Comparison of ENCODE assay signal across 1 cellular context in the genomic region with DNA sequence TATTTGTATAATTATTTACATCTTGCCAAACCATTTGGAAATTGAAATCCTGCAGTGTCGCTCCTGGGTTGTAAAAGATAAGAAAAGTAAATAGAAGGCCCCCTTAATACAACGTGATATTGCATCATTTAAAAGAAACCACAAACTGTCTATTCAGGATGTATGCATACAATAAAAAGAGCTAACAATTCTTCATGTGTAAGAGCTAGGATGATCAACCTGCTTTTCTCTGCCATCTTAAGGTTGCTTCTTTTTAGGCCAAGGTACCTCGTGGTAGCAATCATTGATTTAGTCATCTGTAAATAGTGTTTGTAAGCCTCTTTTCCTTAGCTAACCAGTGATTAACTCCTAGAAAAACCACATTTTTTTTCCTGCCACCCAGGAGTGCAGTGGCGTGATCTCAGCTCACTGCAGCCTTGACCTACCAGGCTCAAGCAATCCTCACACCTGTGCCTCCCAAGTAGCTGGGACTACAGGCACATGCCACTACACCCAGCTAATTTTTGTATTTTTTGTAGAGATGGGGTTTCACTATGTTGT.
TF ChIP-seq lines count a peak whose summit lies in the region.

No MANE protein-coding gene starts in this region.

TF ChIP-seq in K562, 482 proteins besides CTCF, POLR2A, EP300 and RAD21 (continued from another document and continues in another):
- TF ChIP-seq SIX5 (IDR thresholded peaks at IDR 0.05; ENCODE audit: borderline replicate concordance in 1 of 2, insufficient read depth in 1 of 2, low read depth in 1 of 2, low read length in 2 of 2) = no peak
- TF ChIP-seq HNRNPK (IDR thresholded peaks at IDR 0.05; ENCODE audit: low read depth, low read length, poor library complexity, severe bottlenecking) = no peak
- TF ChIP-seq DMBX1 (CRISPR knock-in tag; IDR thresholded peaks at IDR 0.05; ENCODE audit: borderline replicate concordance) = no peak
- no peak for TF ChIP-seq RFX5 (IDR thresholded peaks at IDR 0.05; ENCODE audit: low read depth, low read length)
- TF ChIP-seq SMARCE1 (IDR thresholded peaks at IDR 0.05) = peak; percentile 64; the same call in 1 of the 2 replicates
- no peak for TF ChIP-seq ZNF57 (CRISPR knock-in tag; IDR thresholded peaks at IDR 0.05)
- TF ChIP-seq ZNF589 (CRISPR knock-in tag; IDR thresholded peaks at IDR 0.05; ENCODE audit: low read depth) = no peak
- no peak for TF ChIP-seq CBX5 (IDR thresholded peaks at IDR 0.05; ENCODE audit: borderline replicate concordance, low read depth)
- TF ChIP-seq RBM22 (IDR thresholded peaks at IDR 0.05; ENCODE audit: low read depth, low read length, poor library complexity, severe bottlenecking) = no peak
- no peak for TF ChIP-seq PURB (CRISPR knock-in tag; IDR thresholded peaks at IDR 0.05; ENCODE audit: low read depth)
- TF ChIP-seq STAT5A (IDR thresholded peaks at IDR 0.05; ENCODE audit: borderline replicate concordance, low read length) = no peak
- no peak for TF ChIP-seq MEF2D (tag; conservative IDR thresholded peaks at IDR 0.05; ENCODE audit: low read depth)
- peak; percentile 31; the same call in 1 of the 2 replicates for TF ChIP-seq JUND (IDR thresholded peaks at IDR 0.05; ENCODE audit: borderline replicate concordance, low read depth, low read length)
- TF ChIP-seq JUND (tag; IDR thresholded peaks at IDR 0.05; ENCODE audit: borderline replicate concordance, low read depth, low read length) = no peak
- TF ChIP-seq, protein P1, sequence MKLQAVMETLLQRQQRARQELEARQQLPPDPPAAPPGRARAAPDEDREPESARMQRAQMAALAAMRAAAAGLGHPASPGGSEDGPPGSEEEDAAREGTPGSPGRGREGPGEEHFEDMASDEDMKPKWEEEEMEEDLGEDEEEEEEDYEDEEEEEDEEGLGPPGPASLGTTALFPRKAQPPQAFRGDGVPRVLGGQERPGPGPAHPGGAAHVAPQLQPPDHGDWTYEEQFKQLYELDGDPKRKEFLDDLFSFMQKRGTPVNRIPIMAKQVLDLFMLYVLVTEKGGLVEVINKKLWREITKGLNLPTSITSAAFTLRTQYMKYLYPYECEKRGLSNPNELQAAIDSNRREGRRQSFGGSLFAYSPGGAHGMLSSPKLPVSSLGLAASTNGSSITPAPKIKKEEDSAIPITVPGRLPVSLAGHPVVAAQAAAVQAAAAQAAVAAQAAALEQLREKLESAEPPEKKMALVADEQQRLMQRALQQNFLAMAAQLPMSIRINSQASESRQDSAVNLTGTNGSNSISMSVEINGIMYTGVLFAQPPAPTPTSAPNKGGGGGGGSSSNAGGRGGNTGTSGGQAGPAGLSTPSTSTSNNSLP (IDR thresholded peaks at IDR 0.05; ENCODE audit: borderline replicate concordance, low read depth, low read length) = 0 out of 2 replicates have a peak, but pooled peaks have one; percentile 18
- TF ChIP-seq MTA2 (IDR thresholded peaks at IDR 0.05; ENCODE audit: low read depth) = no peak
- no peak for TF ChIP-seq FOXJ2 (tag; IDR thresholded peaks at IDR 0.05)
- no peak for TF ChIP-seq SP2 (IDR thresholded peaks at IDR 0.05; ENCODE audit: extremely low read depth, low read depth, low read length, poor library complexity, severe bottlenecking)
- TF ChIP-seq, protein P2, sequence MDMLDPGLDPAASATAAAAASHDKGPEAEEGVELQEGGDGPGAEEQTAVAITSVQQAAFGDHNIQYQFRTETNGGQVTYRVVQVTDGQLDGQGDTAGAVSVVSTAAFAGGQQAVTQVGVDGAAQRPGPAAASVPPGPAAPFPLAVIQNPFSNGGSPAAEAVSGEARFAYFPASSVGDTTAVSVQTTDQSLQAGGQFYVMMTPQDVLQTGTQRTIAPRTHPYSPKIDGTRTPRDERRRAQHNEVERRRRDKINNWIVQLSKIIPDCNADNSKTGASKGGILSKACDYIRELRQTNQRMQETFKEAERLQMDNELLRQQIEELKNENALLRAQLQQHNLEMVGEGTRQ (CRISPR knock-in tag; IDR thresholded peaks at IDR 0.05) = no peak
- TF ChIP-seq, protein P3, sequence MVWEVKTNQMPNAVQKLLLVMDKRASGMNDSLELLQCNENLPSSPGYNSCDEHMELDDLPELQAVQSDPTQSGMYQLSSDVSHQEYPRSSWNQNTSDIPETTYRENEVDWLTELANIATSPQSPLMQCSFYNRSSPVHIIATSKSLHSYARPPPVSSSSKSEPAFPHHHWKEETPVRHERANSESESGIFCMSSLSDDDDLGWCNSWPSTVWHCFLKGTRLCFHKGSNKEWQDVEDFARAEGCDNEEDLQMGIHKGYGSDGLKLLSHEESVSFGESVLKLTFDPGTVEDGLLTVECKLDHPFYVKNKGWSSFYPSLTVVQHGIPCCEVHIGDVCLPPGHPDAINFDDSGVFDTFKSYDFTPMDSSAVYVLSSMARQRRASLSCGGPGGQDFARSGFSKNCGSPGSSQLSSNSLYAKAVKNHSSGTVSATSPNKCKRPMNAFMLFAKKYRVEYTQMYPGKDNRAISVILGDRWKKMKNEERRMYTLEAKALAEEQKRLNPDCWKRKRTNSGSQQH (CRISPR knock-in tag; IDR thresholded peaks at IDR 0.05) = no peak
- TF ChIP-seq, protein P4, sequence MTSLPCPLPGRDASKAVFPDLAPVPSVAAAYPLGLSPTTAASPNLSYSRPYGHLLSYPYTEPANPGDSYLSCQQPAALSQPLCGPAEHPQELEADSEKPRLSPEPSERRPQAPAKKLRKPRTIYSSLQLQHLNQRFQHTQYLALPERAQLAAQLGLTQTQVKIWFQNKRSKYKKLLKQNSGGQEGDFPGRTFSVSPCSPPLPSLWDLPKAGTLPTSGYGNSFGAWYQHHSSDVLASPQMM (CRISPR knock-in tag; IDR thresholded peaks at IDR 0.05) = no peak
- no peak for TF ChIP-seq NUFIP1 (IDR thresholded peaks at IDR 0.05; ENCODE audit: partially characterized antibody)
- TF ChIP-seq, protein P5, sequence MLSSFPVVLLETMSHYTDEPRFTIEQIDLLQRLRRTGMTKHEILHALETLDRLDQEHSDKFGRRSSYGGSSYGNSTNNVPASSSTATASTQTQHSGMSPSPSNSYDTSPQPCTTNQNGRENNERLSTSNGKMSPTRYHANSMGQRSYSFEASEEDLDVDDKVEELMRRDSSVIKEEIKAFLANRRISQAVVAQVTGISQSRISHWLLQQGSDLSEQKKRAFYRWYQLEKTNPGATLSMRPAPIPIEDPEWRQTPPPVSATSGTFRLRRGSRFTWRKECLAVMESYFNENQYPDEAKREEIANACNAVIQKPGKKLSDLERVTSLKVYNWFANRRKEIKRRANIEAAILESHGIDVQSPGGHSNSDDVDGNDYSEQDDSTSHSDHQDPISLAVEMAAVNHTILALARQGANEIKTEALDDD (IDR thresholded peaks at IDR 0.05) = no peak
- TF ChIP-seq CEBPG (CRISPR knock-in tag; IDR thresholded peaks at IDR 0.05) = peak; percentile 49; the same call in 1 of the 2 replicates
- TF ChIP-seq CEBPG (tag; conservative IDR thresholded peaks at IDR 0.05 in 1 of 2, IDR thresholded peaks at IDR 0.05 in 1 of 2) = peak; percentile 77 to 92
- TF ChIP-seq PTBP1 (IDR thresholded peaks at IDR 0.05; ENCODE audit: low read depth, low read length) = no peak
- TF ChIP-seq NR2C1 (IDR thresholded peaks at IDR 0.05) = no peak
- TF ChIP-seq NR2C1 (tag; IDR thresholded peaks at IDR 0.05) = no peak
- TF ChIP-seq, protein P6, sequence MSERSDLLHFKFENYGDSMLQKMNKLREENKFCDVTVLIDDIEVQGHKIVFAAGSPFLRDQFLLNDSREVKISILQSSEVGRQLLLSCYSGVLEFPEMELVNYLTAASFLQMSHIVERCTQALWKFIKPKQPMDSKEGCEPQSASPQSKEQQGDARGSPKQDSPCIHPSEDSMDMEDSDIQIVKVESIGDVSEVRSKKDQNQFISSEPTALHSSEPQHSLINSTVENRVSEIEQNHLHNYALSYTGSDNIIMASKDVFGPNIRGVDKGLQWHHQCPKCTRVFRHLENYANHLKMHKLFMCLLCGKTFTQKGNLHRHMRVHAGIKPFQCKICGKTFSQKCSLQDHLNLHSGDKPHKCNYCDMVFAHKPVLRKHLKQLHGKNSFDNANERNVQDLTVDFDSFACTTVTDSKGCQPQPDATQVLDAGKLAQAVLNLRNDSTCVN (CRISPR knock-in tag; IDR thresholded peaks at IDR 0.05) = no peak
- no peak for TF ChIP-seq ZNF274 (IDR thresholded peaks at IDR 0.05; ENCODE audit: borderline replicate concordance, low read depth, low read length)
- peak; percentile 46; the same call in 1 of the 2 replicates for TF ChIP-seq FOXM1 (IDR thresholded peaks at IDR 0.05; ENCODE audit: low read depth)
- TF ChIP-seq FOXM1 (CRISPR knock-in tag; IDR thresholded peaks at IDR 0.05; ENCODE audit: low read depth) = no peak
- TF ChIP-seq, protein P7, sequence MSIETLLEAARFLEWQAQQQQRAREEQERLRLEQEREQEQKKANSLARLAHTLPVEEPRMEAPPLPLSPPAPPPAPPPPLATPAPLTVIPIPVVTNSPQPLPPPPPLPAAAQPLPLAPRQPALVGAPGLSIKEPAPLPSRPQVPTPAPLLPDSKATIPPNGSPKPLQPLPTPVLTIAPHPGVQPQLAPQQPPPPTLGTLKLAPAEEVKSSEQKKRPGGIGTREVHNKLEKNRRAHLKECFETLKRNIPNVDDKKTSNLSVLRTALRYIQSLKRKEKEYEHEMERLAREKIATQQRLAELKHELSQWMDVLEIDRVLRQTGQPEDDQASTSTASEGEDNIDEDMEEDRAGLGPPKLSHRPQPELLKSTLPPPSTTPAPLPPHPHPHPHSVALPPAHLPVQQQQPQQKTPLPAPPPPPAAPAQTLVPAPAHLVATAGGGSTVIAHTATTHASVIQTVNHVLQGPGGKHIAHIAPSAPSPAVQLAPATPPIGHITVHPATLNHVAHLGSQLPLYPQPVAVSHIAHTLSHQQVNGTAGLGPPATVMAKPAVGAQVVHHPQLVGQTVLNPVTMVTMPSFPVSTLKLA (conservative IDR thresholded peaks at IDR 0.05) = no peak
- TF ChIP-seq POLR2AphosphoS5 (IDR thresholded peaks at IDR 0.05; ENCODE audit: control insufficient read depth, insufficient read depth, low read depth, low read length) = no peak
- no peak for TF ChIP-seq RBM34 (IDR thresholded peaks at IDR 0.05; ENCODE audit: borderline replicate concordance, insufficient read depth, low read length)
- TF ChIP-seq OTX1 (CRISPR knock-in tag; IDR thresholded peaks at IDR 0.05) = no peak
- peak; percentile 69 for TF ChIP-seq ARID1B (IDR thresholded peaks at IDR 0.05)
- TF ChIP-seq, protein P8, sequence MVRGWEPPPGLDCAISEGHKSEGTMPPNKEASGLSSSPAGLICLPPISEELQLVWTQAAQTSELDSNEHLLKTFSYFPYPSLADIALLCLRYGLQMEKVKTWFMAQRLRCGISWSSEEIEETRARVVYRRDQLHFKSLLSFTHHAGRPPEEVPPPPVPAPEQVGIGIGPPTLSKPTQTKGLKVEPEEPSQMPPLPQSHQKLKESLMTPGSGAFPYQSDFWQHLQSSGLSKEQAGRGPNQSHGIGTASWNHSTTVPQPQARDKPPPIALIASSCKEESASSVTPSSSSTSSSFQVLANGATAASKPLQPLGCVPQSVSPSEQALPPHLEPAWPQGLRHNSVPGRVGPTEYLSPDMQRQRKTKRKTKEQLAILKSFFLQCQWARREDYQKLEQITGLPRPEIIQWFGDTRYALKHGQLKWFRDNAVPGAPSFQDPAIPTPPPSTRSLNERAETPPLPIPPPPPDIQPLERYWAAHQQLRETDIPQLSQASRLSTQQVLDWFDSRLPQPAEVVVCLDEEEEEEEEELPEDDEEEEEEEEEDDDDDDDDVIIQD (CRISPR knock-in tag; IDR thresholded peaks at IDR 0.05) = no peak
- TF ChIP-seq, protein P9, sequence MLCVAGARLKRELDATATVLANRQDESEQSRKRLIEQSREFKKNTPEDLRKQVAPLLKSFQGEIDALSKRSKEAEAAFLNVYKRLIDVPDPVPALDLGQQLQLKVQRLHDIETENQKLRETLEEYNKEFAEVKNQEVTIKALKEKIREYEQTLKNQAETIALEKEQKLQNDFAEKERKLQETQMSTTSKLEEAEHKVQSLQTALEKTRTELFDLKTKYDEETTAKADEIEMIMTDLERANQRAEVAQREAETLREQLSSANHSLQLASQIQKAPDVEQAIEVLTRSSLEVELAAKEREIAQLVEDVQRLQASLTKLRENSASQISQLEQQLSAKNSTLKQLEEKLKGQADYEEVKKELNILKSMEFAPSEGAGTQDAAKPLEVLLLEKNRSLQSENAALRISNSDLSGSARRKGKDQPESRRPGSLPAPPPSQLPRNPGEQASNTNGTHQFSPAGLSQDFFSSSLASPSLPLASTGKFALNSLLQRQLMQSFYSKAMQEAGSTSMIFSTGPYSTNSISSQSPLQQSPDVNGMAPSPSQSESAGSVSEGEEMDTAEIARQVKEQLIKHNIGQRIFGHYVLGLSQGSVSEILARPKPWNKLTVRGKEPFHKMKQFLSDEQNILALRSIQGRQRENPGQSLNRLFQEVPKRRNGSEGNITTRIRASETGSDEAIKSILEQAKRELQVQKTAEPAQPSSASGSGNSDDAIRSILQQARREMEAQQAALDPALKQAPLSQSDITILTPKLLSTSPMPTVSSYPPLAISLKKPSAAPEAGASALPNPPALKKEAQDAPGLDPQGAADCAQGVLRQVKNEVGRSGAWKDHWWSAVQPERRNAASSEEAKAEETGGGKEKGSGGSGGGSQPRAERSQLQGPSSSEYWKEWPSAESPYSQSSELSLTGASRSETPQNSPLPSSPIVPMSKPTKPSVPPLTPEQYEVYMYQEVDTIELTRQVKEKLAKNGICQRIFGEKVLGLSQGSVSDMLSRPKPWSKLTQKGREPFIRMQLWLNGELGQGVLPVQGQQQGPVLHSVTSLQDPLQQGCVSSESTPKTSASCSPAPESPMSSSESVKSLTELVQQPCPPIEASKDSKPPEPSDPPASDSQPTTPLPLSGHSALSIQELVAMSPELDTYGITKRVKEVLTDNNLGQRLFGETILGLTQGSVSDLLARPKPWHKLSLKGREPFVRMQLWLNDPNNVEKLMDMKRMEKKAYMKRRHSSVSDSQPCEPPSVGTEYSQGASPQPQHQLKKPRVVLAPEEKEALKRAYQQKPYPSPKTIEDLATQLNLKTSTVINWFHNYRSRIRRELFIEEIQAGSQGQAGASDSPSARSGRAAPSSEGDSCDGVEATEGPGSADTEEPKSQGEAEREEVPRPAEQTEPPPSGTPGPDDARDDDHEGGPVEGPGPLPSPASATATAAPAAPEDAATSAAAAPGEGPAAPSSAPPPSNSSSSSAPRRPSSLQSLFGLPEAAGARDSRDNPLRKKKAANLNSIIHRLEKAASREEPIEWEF (CRISPR knock-in tag; IDR thresholded peaks at IDR 0.05) = no peak
- no peak for TF ChIP-seq POLR2H (tag; IDR thresholded peaks at IDR 0.05; ENCODE audit: low read depth)
- peak in 1 of 2 experiments; percentile 58; a peak in 2 of 4 replicates for TF ChIP-seq RCOR1 (IDR thresholded peaks at IDR 0.05; ENCODE audit: borderline replicate concordance in 1 of 2, low read depth in 2 of 2, low read length in 2 of 2)
- TF ChIP-seq, protein P10, sequence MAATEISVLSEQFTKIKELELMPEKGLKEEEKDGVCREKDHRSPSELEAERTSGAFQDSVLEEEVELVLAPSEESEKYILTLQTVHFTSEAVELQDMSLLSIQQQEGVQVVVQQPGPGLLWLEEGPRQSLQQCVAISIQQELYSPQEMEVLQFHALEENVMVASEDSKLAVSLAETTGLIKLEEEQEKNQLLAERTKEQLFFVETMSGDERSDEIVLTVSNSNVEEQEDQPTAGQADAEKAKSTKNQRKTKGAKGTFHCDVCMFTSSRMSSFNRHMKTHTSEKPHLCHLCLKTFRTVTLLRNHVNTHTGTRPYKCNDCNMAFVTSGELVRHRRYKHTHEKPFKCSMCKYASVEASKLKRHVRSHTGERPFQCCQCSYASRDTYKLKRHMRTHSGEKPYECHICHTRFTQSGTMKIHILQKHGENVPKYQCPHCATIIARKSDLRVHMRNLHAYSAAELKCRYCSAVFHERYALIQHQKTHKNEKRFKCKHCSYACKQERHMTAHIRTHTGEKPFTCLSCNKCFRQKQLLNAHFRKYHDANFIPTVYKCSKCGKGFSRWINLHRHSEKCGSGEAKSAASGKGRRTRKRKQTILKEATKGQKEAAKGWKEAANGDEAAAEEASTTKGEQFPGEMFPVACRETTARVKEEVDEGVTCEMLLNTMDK (IDR thresholded peaks at IDR 0.05; ENCODE audit: borderline replicate concordance, insufficient read depth, low read depth, low read length, poor library complexity, severe bottlenecking) = no peak
- TF ChIP-seq MAFK (IDR thresholded peaks at IDR 0.05; ENCODE audit: low read length) = no peak
- no peak for TF ChIP-seq ZBTB8A (IDR thresholded peaks at IDR 0.05; ENCODE audit: partially characterized antibody)
- no peak for TF ChIP-seq TEAD1 (CRISPR knock-in tag; IDR thresholded peaks at IDR 0.05)
